Comparison of ENCODE assay signal across 21 cellular contexts in the genomic region with DNA sequence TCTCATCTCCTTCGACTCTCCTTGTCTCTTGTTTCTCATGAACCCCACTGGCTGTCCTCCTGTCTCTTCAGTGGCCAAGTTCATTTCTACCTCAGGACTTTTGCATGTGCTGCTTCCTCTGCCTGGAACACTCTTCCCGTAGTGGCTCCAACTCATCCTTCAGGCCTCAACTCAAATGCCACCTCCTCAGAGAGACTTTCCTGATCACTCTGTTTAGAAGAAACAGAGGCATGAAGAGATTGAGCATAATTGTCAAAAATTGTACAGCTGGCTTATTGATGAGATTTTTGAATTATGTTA. TPM values are rescaled to one million over a fixed set of nuclear protein-coding genes. Genes with fewer than 3 reads are reported as not detected.
DNase-seq lines count a peak whose midpoint lies in the region; ATAC-seq and TF ChIP-seq lines count a peak whose summit lies in the region.
"Had no signal": no experiment of that assay in that cellular context is flagged by ENCODE, and none has a peak within 500 bp of the region (broad histone marks: within the 10 kb centered on the region; RNA-seq: fewer than 3 reads in every experiment).

No MANE protein-coding gene starts in this region.

- TF ChIP-seq EP300 in stomach (IDR thresholded peaks at IDR 0.05), result no peak

- BruUV-seq in MCF 10A (replicated peaks; lab: Mats Ljungman, UMichigan), result no TSS peak

- DNase-seq in MCF 10A (ENCODE audit: unreplicated experiment) (no peak), breast epithelium (ENCODE audit: low spot score in 2 of 2) (no peak), HL-60 (ENCODE audit: low read depth in 1 of 2, low spot score in 1 of 2) (no peak), left lung (no peak), stomach (no peak), superior temporal gyrus (ENCODE audit: extremely low spot score) (no peak), SKM-1 treated with dmso at 0.1 percent for 144 hours (lab: John Stamatoyannopoulos, UW; ENCODE audit: unreplicated experiment) (no peak), foreskin keratinocyte (no peak)
- DNase-seq: activated naive CD4-positive, alpha-beta T cell treated with anti-CD3 and anti-CD28 coated beads, Interleukin-2, amount 10 ng/mL, durations not matched to agents 7 days and 5 days; amygdala; brain microvascular endothelial cell; COR-L47; gastrocnemius medialis; H9; NCI-H1436; NCI-H226; SHP77 treated with DMSO at 0.1 percent for 48 hours; stimulated activated CD4-positive, alpha-beta T cell treated with anti-CD3 and anti-CD28 coated beads, Interleukin-2, amount 100 ng/mL, for 24 hours had no signal

- H3K27ac Mint-ChIP-seq in MCF 10A (ENCODE audit: low read depth, unreplicated experiment), result peak overlapping the region; percentile 33
- H3K27ac Mint-ChIP-seq: activated naive CD4-positive, alpha-beta T cell treated with anti-CD3 and anti-CD28 coated beads, Interleukin-2, amount 10 ng/mL, durations not matched to agents 7 days and 5 days; H9; WTC11 had no signal

- H3K9me3 ChIP-seq in breast epithelium, result no peaks in the 10 kb centered on the region
- no peaks in the 10 kb centered on the region for H3K9me3 ChIP-seq in left lung
- H3K9me3 ChIP-seq in stomach, result no peaks in the 10 kb centered on the region
- H3K9me3 ChIP-seq: gastrocnemius medialis, tibial artery had no signal

- no peaks in the 10 kb centered on the region for H3K4me1 ChIP-seq in breast epithelium
- peaks cover 0 to 43% of the 10 kb centered on the region in 2 donors for H3K4me1 ChIP-seq in left lung
- peaks cover 0 to 24% (median 4%) of the 10 kb centered on the region in 4 donors for H3K4me1 ChIP-seq in stomach
- no peaks in the 10 kb centered on the region for H3K4me1 ChIP-seq in foreskin keratinocyte
- H3K4me1 ChIP-seq: tibial artery had no signal

- H3K36me3 ChIP-seq in breast epithelium (no peaks in the 10 kb centered on the region), left lung (no peaks in the 10 kb centered on the region), stomach (no peaks in the 10 kb centered on the region)
- H3K36me3 ChIP-seq: brain microvascular endothelial cell, gastrocnemius medialis, tibial artery had no signal

- intact Hi-C loops in MCF 10A (cut with micrococcal nuclease) (no loop called here), breast epithelium (cut with DNase I; ENCODE audit: low total_unique reads) (no loop called here), left lung (cut with DNase I) (no loop called here), stomach (cut with DNase I; ENCODE audit: low total_unique reads) (no loop called here)

- H3K27ac ChIP-seq in breast epithelium (no peak overlapping the region), HL-60 (replicated peaks) (peak overlapping the region; percentile 91), left lung (peak overlapping the region; percentile 6 to 68), stomach (peak overlapping the region in 3 of 5 donors; percentile 58 to 78 (median 77)), foreskin keratinocyte (no peak overlapping the region)
- H3K27ac ChIP-seq: brain microvascular endothelial cell, gastrocnemius medialis, tibial artery had no signal

- H3K36me3 Mint-ChIP-seq in MCF 10A (ENCODE audit: insufficient read depth, unreplicated experiment), result peaks cover 4% of the 10 kb centered on the region
- H3K36me3 Mint-ChIP-seq: activated naive CD4-positive, alpha-beta T cell treated with anti-CD3 and anti-CD28 coated beads, Interleukin-2, amount 10 ng/mL, durations not matched to agents 7 days and 5 days; WTC11 had no signal

- no peaks in the 10 kb centered on the region for H3K27me3 Mint-ChIP-seq in MCF 10A (ENCODE audit: insufficient read depth, unreplicated experiment)

- no peaks in the 10 kb centered on the region for H3K27me3 ChIP-seq in breast epithelium
- no peaks in the 10 kb centered on the region for H3K27me3 ChIP-seq in HL-60 (ENCODE audit: insufficient read depth, poor library complexity, severe bottlenecking)
- H3K27me3 ChIP-seq in left lung, result no peaks in the 10 kb centered on the region
- no peaks in the 10 kb centered on the region for H3K27me3 ChIP-seq in stomach
- H3K27me3 ChIP-seq in foreskin keratinocyte, result no peaks in the 10 kb centered on the region
- H3K27me3 ChIP-seq: brain microvascular endothelial cell, gastrocnemius medialis, tibial artery had no signal

- H3K9me3 Mint-ChIP-seq in MCF 10A (ENCODE audit: unreplicated experiment), result no peaks in the 10 kb centered on the region
- H3K9me3 Mint-ChIP-seq: activated naive CD4-positive, alpha-beta T cell treated with anti-CD3 and anti-CD28 coated beads, Interleukin-2, amount 10 ng/mL, durations not matched to agents 7 days and 5 days; H9; WTC11 had no signal

- CTCF ChIA-PET in MCF 10A (lab: Yijun Ruan, JAX), result interaction anchor here (0.7 to 1.4 kb wide), 5 partner anchors 9 to 187 kb away, joined by 3 to 5 read pairs (median 4); no protein-coding TSS in a partner anchor

- no peak for TF ChIP-seq CTCF in MCF 10A (IDR thresholded peaks at IDR 0.05; ENCODE audit: unreplicated experiment)
- TF ChIP-seq CTCF in breast epithelium (IDR thresholded peaks at IDR 0.05), result no peak
- TF ChIP-seq CTCF in HL-60 (IDR thresholded peaks at IDR 0.05; ENCODE audit: insufficient read depth, low read length), result no peak
- TF ChIP-seq CTCF in left lung (IDR thresholded peaks at IDR 0.05), result no peak
- TF ChIP-seq CTCF in stomach (IDR thresholded peaks at IDR 0.05), result no peak
- no peak for TF ChIP-seq CTCF in foreskin keratinocyte (conservative IDR thresholded peaks at IDR 0.05)

- ATAC-seq in left lung (no peak), foreskin keratinocyte (no peak)
- ATAC-seq: gastrocnemius medialis, Panc1, WTC11 had no signal

- 74 to 91% (median 80%) methylated on average over 2 of the region's 2 CpGs for WGBS in stomach, 5 donors

- H3K4me1 Mint-ChIP-seq in MCF 10A (ENCODE audit: insufficient read depth, unreplicated experiment), result peaks cover 16% of the 10 kb centered on the region

- no peak overlapping the region for H3K4me3 ChIP-seq in breast epithelium
- H3K4me3 ChIP-seq in HL-60 (replicated peaks; ENCODE audit: insufficient read depth, low read length), result no peak overlapping the region
- H3K4me3 ChIP-seq in left lung, result no peak overlapping the region
- no peak overlapping the region for H3K4me3 ChIP-seq in stomach
- H3K4me3 ChIP-seq: gastrocnemius medialis, tibial artery had no signal

- no peak overlapping the region for H3K4me3 Mint-ChIP-seq in MCF 10A (ENCODE audit: unreplicated experiment)
- H3K4me3 Mint-ChIP-seq: activated naive CD4-positive, alpha-beta T cell treated with anti-CD3 and anti-CD28 coated beads, Interleukin-2, amount 10 ng/mL, durations not matched to agents 7 days and 5 days; H9; WTC11 had no signal

- TF ChIP-seq POLR2A in breast epithelium (IDR thresholded peaks at IDR 0.05), result no peak
- TF ChIP-seq POLR2A in stomach (IDR thresholded peaks at IDR 0.05), result no peak

- POLR2A ChIA-PET in MCF 10A (lab: Yijun Ruan, JAX), result interaction anchor here (0.6 to 1.4 kb wide), 6 partner anchors 9 to 104 kb away, joined by 3 to 4 read pairs (median 4); no protein-coding TSS in a partner anchor

RNA-seq across cellular contexts. Expression of gene SLC9A8, which starts 17.6 kb away (rescaled TPM):
- total RNA-seq in MCF 10A (2022) (14.6 and 16.5 TPM in 2 replicates), breast epithelium (10 to 100 TPM; 11.8 to 13.5 (median 13.3) TPM), left lung (10 to 100 TPM in 1 of 2 donors, 1 to 10 TPM in 1; 8.4 to 16.7 TPM), stomach (10 to 100 TPM in 4 of 5 donors, 1 to 10 TPM in 1; 2.7 to 21.0 (median 17.2) TPM), foreskin keratinocyte (3.7 and 5.9 TPM in 2 replicates)
- polyA plus RNA-seq in stomach (1 to 10 TPM; 2.3 to 9.8 (median 2.7) TPM), foreskin keratinocyte (1.7 and 2.3 TPM in 2 replicates)

Comparison
In these comparisons a context has a peak if more than half of its experiments do, and no peak if none do; other contexts are left out.
1. H3K27ac ChIP-seq: peak in HL-60 (single experiment), left lung (2 of 2) and stomach (3 of 5); none in breast epithelium (0 of 2) and foreskin keratinocyte (single experiment).